10 cellular contexts compared by ENCODE assay signal in genomic region chr9:81588148-81588874, GRCh38.
DNase-seq lines count a peak whose midpoint lies in the region; ATAC-seq and TF ChIP-seq lines count a peak whose summit lies in the region.
"Had no signal": no experiment of that assay in that cellular context is flagged by ENCODE, and none has a peak within 500 bp of the region (broad histone marks: within the 10 kb centered on the region; RNA-seq: fewer than 3 reads in every experiment).

No MANE protein-coding gene starts in this region.

- no peak for ATAC-seq in GM21360 (IDR thresholded peaks at IDR 0.05; ENCODE audit: unreplicated experiment)

- peak; percentile 84 for DNase-seq in AG20443 (ENCODE audit: low spot score)
- DNase-seq in NCI-H510A treated with DMSO at 0.1 percent for 48 hours (lab: John Stamatoyannopoulos, UW) = peak; percentile 42
- peak; percentile 98 for DNase-seq in epithelial cell of proximal tubule (ENCODE audit: low read depth)
- no peak for DNase-seq in stimulated activated naive CD4-positive, alpha-beta T cell (lab: John Stamatoyannopoulos, UW)
- DNase-seq in amniotic stem cell (lab: John Stamatoyannopoulos, UW) = no peak
- no peak for DNase-seq in NCI-H2107 treated with DMSO at 0.1 percent for 48 hours (lab: John Stamatoyannopoulos, UW; ENCODE audit: unreplicated experiment)
- DNase-seq: activated naive CD8-positive, alpha-beta T cell treated with anti-CD3 and anti-CD28 coated beads for 36 hours had no signal

- TF ChIP-seq CTCF in epithelial cell of proximal tubule (conservative IDR thresholded peaks at IDR 0.05; ENCODE audit: low read depth, low read length) = peak; percentile 17

- H3K9me3 ChIP-seq in muscle layer of colon (ENCODE audit: low read length) = no peaks in the 10 kb centered on the region
- H3K9me3 ChIP-seq: neutrophil had no signal

- peaks cover 44% of the 10 kb centered on the region for H3K36me3 ChIP-seq in muscle layer of colon (ENCODE audit: insufficient read depth, low read length)

- peak overlapping the region; percentile 79 for H3K27ac ChIP-seq in muscle layer of colon (ENCODE audit: low read depth, low read length)
- H3K27ac ChIP-seq: neutrophil had no signal

- peak overlapping the region; percentile 11 for H3K9ac ChIP-seq in muscle layer of colon (ENCODE audit: low read length)

- H3K4me1 ChIP-seq in muscle layer of colon (ENCODE audit: insufficient read depth, low read length) = peaks cover 19% of the 10 kb centered on the region

- no peaks in the 10 kb centered on the region for H3K27me3 ChIP-seq in muscle layer of colon (ENCODE audit: control insufficient read depth in 1 of 2, insufficient read depth in 2 of 2, low read length in 2 of 2)
- H3K27me3 ChIP-seq: neutrophil had no signal

- H3K4me3 ChIP-seq in epithelial cell of proximal tubule (ENCODE audit: low read depth, low read length) (peak overlapping the region; percentile 5), muscle layer of colon (ENCODE audit: low read depth in 1 of 2, low read length in 2 of 2) (peak overlapping the region in 1 of 2 donors; percentile 24)

Comparison
In these comparisons a context has a peak if more than half of its experiments do, and no peak if none do; other contexts are left out.
1. DNase-seq: peak in AG20443 (single experiment), NCI-H510A treated with DMSO at 0.1 percent for 48 hours (single experiment) and epithelial cell of proximal tubule (single experiment); none in stimulated activated naive CD4-positive, alpha-beta T cell (0 of 6), amniotic stem cell (single experiment) and NCI-H2107 treated with DMSO at 0.1 percent for 48 hours (single experiment).